1 cellular context compared by ENCODE assay signal in genomic region chrX:82961129-82961528, GRCh38.
TF ChIP-seq lines count a peak whose summit lies in the region.

No MANE protein-coding gene starts in this region.

TF ChIP-seq in HCT116, 20 proteins besides CTCF, POLR2A, EP300 and RAD21 (continued from another document):
- TF ChIP-seq ZBTB33 (IDR thresholded peaks at IDR 0.05; ENCODE audit: extremely low read depth, insufficient replicate concordance, low read length), result no peak
- TF ChIP-seq SRF (IDR thresholded peaks at IDR 0.05; ENCODE audit: low read depth), result no peak
- TF ChIP-seq YY1 (IDR thresholded peaks at IDR 0.05; ENCODE audit: extremely low read depth, insufficient replicate concordance, low read depth, low read length), result no peak
- no peak for TF ChIP-seq EZH2 (IDR thresholded peaks at IDR 0.05)
- TF ChIP-seq SP1 (IDR thresholded peaks at IDR 0.05; ENCODE audit: low read depth), result no peak
- no peak for TF ChIP-seq ELF1 (IDR thresholded peaks at IDR 0.05; ENCODE audit: borderline replicate concordance, low read depth)
- TF ChIP-seq TCF7L2 (IDR thresholded peaks at IDR 0.05; ENCODE audit: borderline replicate concordance, extremely low read depth, insufficient read depth, insufficient read length), result no peak
- TF ChIP-seq ATF3 (IDR thresholded peaks at IDR 0.05), result no peak
- TF ChIP-seq REST (IDR thresholded peaks at IDR 0.05; ENCODE audit: low read depth), result no peak
- TF ChIP-seq FOSL1 (IDR thresholded peaks at IDR 0.05; ENCODE audit: low read depth), result no peak
- no peak for TF ChIP-seq MAX (IDR thresholded peaks at IDR 0.05)
- no peak for TF ChIP-seq SIN3A (IDR thresholded peaks at IDR 0.05; ENCODE audit: low read depth)
- no peak for TF ChIP-seq CEBPB (IDR thresholded peaks at IDR 0.05; ENCODE audit: low read depth)
